In genomic region chr12:95277139-95277538, GRCh38 we compare ENCODE assay signal across 13 cellular contexts. TPM values are rescaled to one million over a fixed set of nuclear protein-coding genes. Genes with fewer than 3 reads are reported as not detected.
A peak's percentile ranks its signal among the peaks of the same experiment; 100 is the strongest.
DNase-seq lines count a peak whose midpoint lies in the region; ATAC-seq and TF ChIP-seq lines count a peak whose summit lies in the region.
"Had no signal": no experiment of that assay in that cellular context is flagged by ENCODE, and none has a peak within 500 bp of the region (broad histone marks: within the 10 kb centered on the region; RNA-seq: fewer than 3 reads in every experiment).

No MANE protein-coding gene starts in this region.

- no peak overlapping the region for H2AFZ ChIP-seq in smooth muscle cell (ENCODE audit: low read depth)

- TF ChIP-seq POLR2A in vagina (IDR thresholded peaks at IDR 0.05): no peak

- H3K27ac ChIP-seq in smooth muscle cell (ENCODE audit: low read depth) (no peak overlapping the region), vagina (no peak overlapping the region)

- H3K4me1 ChIP-seq in smooth muscle cell (ENCODE audit: low read depth) (no peaks in the 10 kb centered on the region), vagina (peaks cover 8% of the 10 kb centered on the region)

- peak overlapping the region; percentile 8 for H3K4me2 ChIP-seq in smooth muscle cell

- WGBS in smooth muscle cell (ENCODE audit: low lambda C conversion rate): 18% methylated on average over 1 of the region's 1 CpG

- no peaks in the 10 kb centered on the region for H3K9me3 ChIP-seq in smooth muscle cell (replicated peaks; ENCODE audit: low read depth)
- no peaks in the 10 kb centered on the region for H3K9me3 ChIP-seq in vagina
- H3K9me3 ChIP-seq: heart right ventricle, mucosa of descending colon had no signal

- TF ChIP-seq CTCF in fibroblast of pulmonary artery (IDR thresholded peaks at IDR 0.05; ENCODE audit: low read length, missing control alignments): no peak
- TF ChIP-seq CTCF in smooth muscle cell (IDR thresholded peaks at IDR 0.05; ENCODE audit: borderline replicate concordance, insufficient read depth, poor library complexity, severe bottlenecking): no peak
- no peak for TF ChIP-seq CTCF in vagina (IDR thresholded peaks at IDR 0.05)

- H3K36me3 ChIP-seq in smooth muscle cell (ENCODE audit: low read depth) (peaks cover 5% of the 10 kb centered on the region), vagina (peaks cover 0 to 9% of the 10 kb centered on the region in 2 donors)

- no peak overlapping the region for H3K4me3 ChIP-seq in fibroblast of pulmonary artery (replicated peaks; ENCODE audit: low read depth, low read length)
- no peak overlapping the region for H3K4me3 ChIP-seq in smooth muscle cell
- H3K4me3 ChIP-seq in vagina: no peak overlapping the region
- H3K4me3 ChIP-seq: heart right ventricle, mucosa of descending colon had no signal

- no peaks in the 10 kb centered on the region for H3F3A ChIP-seq in smooth muscle cell (ENCODE audit: low read depth)

- H3K27me3 ChIP-seq in smooth muscle cell (ENCODE audit: low read depth) (no peaks in the 10 kb centered on the region), vagina (no peaks in the 10 kb centered on the region)
- H3K27me3 ChIP-seq: heart right ventricle had no signal

- no peak for ATAC-seq in HG03025 (IDR thresholded peaks at IDR 0.05; ENCODE audit: low FRiP score, unreplicated experiment)
- no peak for ATAC-seq in GM18517 (IDR thresholded peaks at IDR 0.05; ENCODE audit: unreplicated experiment)
- ATAC-seq: mucosa of descending colon, sciatic nerve had no signal

- intact Hi-C loops in vagina (cut with DNase I): no loop called here

- no peaks in the 10 kb centered on the region for H4K20me1 ChIP-seq in smooth muscle cell (ENCODE audit: low read depth)

- peak; percentile 73 for DNase-seq in GM04504 (ENCODE audit: low read depth)
- peak; percentile 72 for DNase-seq in amniotic epithelial cell (ENCODE audit: low read depth)
- DNase-seq in fibroblast of pulmonary artery (ENCODE audit: low read depth): peak; percentile 86
- DNase-seq in smooth muscle cell (lab: John Stamatoyannopoulos, UW; ENCODE audit: unreplicated experiment): no peak
- DNase-seq in vagina (ENCODE audit: extremely low spot score in 2 of 2): no peak
- DNase-seq in NCI-H2081 treated with DMSO at 0.1 percent for 48 hours (lab: John Stamatoyannopoulos, UW): no peak
- DNase-seq: activated T-cell treated with anti-CD3 and anti-CD28 coated beads for 4 hours, heart right ventricle, KBM-7, mucosa of descending colon had no signal

- H3K79me2 ChIP-seq in smooth muscle cell (ENCODE audit: low read depth): no peaks in the 10 kb centered on the region

- H3K9ac ChIP-seq in smooth muscle cell (ENCODE audit: low read depth): no peak overlapping the region

RNA-seq across cellular contexts. Expression of gene VEZT, which starts 59.5 kb away (rescaled TPM):
- total RNA-seq in smooth muscle cell (65.2 and 71.5 TPM in 2 replicates), vagina (63.3 TPM)
- polyA plus RNA-seq in smooth muscle cell: 21.2 and 24.8 TPM in 2 replicates

RNA-seq across cellular contexts. Expression of gene FGD6, which starts 59.9 kb away (rescaled TPM):
- total RNA-seq in smooth muscle cell (7.7 and 11.0 TPM in 2 replicates), vagina (17.7 TPM)
- 2.5 and 3.5 TPM in 2 replicates for polyA plus RNA-seq in smooth muscle cell

Comparison
In these comparisons a context has a peak if more than half of its experiments do, and no peak if none do; other contexts are left out.
1. DNase-seq: peak in GM04504 (single experiment), amniotic epithelial cell (single experiment) and fibroblast of pulmonary artery (single experiment); none in smooth muscle cell (single experiment), vagina (0 of 2) and NCI-H2081 treated with DMSO at 0.1 percent for 48 hours (single experiment).